ENCODE assay signal across 9 cellular contexts in genomic region chr10:119080521-119081259, GRCh38. TPM values are rescaled to one million over a fixed set of nuclear protein-coding genes. Genes with fewer than 3 reads are reported as not detected.
A peak's percentile ranks its signal among the peaks of the same experiment; 100 is the strongest.
DNase-seq lines count a peak whose midpoint lies in the region; ATAC-seq, FAIRE-seq and TF ChIP-seq lines count a peak whose summit lies in the region.
"Had no signal": no experiment of that assay in that cellular context is flagged by ENCODE, and none has a peak within 500 bp of the region (broad histone marks: within the 10 kb centered on the region; RNA-seq: fewer than 3 reads in every experiment).

A gene with protein sequence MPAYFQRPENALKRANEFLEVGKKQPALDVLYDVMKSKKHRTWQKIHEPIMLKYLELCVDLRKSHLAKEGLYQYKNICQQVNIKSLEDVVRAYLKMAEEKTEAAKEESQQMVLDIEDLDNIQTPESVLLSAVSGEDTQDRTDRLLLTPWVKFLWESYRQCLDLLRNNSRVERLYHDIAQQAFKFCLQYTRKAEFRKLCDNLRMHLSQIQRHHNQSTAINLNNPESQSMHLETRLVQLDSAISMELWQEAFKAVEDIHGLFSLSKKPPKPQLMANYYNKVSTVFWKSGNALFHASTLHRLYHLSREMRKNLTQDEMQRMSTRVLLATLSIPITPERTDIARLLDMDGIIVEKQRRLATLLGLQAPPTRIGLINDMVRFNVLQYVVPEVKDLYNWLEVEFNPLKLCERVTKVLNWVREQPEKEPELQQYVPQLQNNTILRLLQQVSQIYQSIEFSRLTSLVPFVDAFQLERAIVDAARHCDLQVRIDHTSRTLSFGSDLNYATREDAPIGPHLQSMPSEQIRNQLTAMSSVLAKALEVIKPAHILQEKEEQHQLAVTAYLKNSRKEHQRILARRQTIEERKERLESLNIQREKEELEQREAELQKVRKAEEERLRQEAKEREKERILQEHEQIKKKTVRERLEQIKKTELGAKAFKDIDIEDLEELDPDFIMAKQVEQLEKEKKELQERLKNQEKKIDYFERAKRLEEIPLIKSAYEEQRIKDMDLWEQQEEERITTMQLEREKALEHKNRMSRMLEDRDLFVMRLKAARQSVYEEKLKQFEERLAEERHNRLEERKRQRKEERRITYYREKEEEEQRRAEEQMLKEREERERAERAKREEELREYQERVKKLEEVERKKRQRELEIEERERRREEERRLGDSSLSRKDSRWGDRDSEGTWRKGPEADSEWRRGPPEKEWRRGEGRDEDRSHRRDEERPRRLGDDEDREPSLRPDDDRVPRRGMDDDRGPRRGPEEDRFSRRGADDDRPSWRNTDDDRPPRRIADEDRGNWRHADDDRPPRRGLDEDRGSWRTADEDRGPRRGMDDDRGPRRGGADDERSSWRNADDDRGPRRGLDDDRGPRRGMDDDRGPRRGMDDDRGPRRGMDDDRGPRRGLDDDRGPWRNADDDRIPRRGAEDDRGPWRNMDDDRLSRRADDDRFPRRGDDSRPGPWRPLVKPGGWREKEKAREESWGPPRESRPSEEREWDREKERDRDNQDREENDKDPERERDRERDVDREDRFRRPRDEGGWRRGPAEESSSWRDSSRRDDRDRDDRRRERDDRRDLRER (N-terminal part only) (minus strand): TSS chr10:119080817. CDS start chr10:119080676, 141 bp downstream.

- no peak for TF ChIP-seq CTCF in kidney (IDR thresholded peaks at IDR 0.05; ENCODE audit: borderline replicate concordance, extremely low read depth, insufficient read depth)

- peaks cover 4 to 8% of the 10 kb centered on the region in 2 donors for H3K4me1 ChIP-seq in kidney (ENCODE audit: control insufficient read depth in 1 of 2, insufficient read depth in 1 of 2, low read depth in 1 of 2, low read length in 2 of 2)

- peak within 1 kb of the TSS; percentile 90 to 91 for H3K4me3 ChIP-seq in kidney (ENCODE audit: low read length in 2 of 2)

- peak within 1 kb of the TSS; percentile 96 to 99 for H3K27ac ChIP-seq in kidney (ENCODE audit: low read depth in 2 of 2, low read length in 2 of 2)

- no peaks in the 10 kb centered on the region for H3K36me3 ChIP-seq in kidney (ENCODE audit: control insufficient read depth in 1 of 2, insufficient read depth in 2 of 2, low read length in 2 of 2)

- ATAC-seq in GM18873 (IDR thresholded peaks at IDR 0.05; ENCODE audit: low FRiP score, unreplicated experiment), result peak; percentile 70
- peak; percentile 81 for ATAC-seq in HG03135 (IDR thresholded peaks at IDR 0.05; ENCODE audit: unreplicated experiment)

- no peaks in the 10 kb centered on the region for H3K9me3 ChIP-seq in kidney (ENCODE audit: control insufficient read depth in 1 of 2, low read length in 2 of 2)

- no peak for FAIRE-seq in kidney (lab: Jason Lieb, UNC)
- FAIRE-seq: TTC549 had no signal

- intact Hi-C loops in kidney (cut with DNase I), result no loop called here

- peak; percentile 98 for DNase-seq in AG08396 (ENCODE audit: low spot score)
- peak; percentile 84 for DNase-seq in NCI-H345 (lab: John Stamatoyannopoulos, UW)
- DNase-seq in activated CD4-positive, CD25-positive, alpha-beta regulatory T cell treated with anti-CD3 and anti-CD28 coated beads, Interleukin-2, amount 50 U/mL, for 72 hours, result peak; percentile 97
- DNase-seq in cerebellum (ENCODE audit: low spot score), result peak; percentile 95
- peak; percentile 98 for DNase-seq in kidney
- peak; percentile 84 to 91 for DNase-seq in stimulated activated CD4-positive, alpha-beta T cell treated with anti-CD3 and anti-CD28 coated beads, Interleukin-15, amount 100 ng/mL, for 1 hour (ENCODE audit: low read depth in 1 of 2, low spot score in 1 of 2)

- H3K9ac ChIP-seq in kidney (ENCODE audit: low read length in 2 of 2), result peak within 1 kb of the TSS; percentile 95 to 97

RNA-seq across cellular contexts. Expression of the gene that starts here (rescaled TPM):
- 62.1 TPM for total RNA-seq in cerebellum
- total RNA-seq in kidney, result 95.6 TPM
- polyA plus RNA-seq in kidney (ENCODE audit: insufficient read depth, low read depth, low replicate concordance), result 24.9 TPM

Comparison
In these comparisons a context has a peak if more than half of its experiments do, and no peak if none do; other contexts are left out.
1. Peak in every context shown above with its lines: DNase-seq, ATAC-seq, H3K4me3 ChIP-seq and H3K27ac ChIP-seq.